Comparison of ENCODE assay signal across 8 cellular contexts in genomic region chr5:54905942-54906537, GRCh38.
DNase-seq lines count a peak whose midpoint lies in the region; ATAC-seq and TF ChIP-seq lines count a peak whose summit lies in the region.

No MANE protein-coding gene starts in this region.

- DNase-seq in AG04449 (ENCODE audit: low read depth, low spot score) (no peak), OCI-M1 (lab: John Stamatoyannopoulos, UW) (peak; percentile 79), fibroblast of pulmonary artery (ENCODE audit: low read depth) (peak; percentile 87), ovary (peak; percentile 21 to 69 (median 41)), uterus (peak; percentile 34 to 55)
- peak; percentile 67 for DNase-seq in activated T-cell treated with anti-CD3 and anti-CD28 coated beads, Interleukin-2, amount 50 U/mL, for 4 hours

- H3K27ac ChIP-seq in ovary (no peak overlapping the region), uterus (no peak overlapping the region)

- POLR2A ChIA-PET in AG04449 (lab: Yijun Ruan, JAX) = interaction anchor here (2.6 kb wide), 1 partner anchor 254 kb away, joined by 11 read pairs; the partner anchor contains the start of gene GPX8

- H3K36me3 ChIP-seq in ovary (no peaks in the 10 kb centered on the region), uterus (no peaks in the 10 kb centered on the region)

- no peak overlapping the region for H3K4me3 Mint-ChIP-seq in activated T-cell treated with anti-CD3 and anti-CD28 coated beads, Interleukin-2, amount 50 U/mL, for 4 hours

- CTCF ChIA-PET in AG04449 (lab: Yijun Ruan, JAX) = interaction anchor here (0.7 to 16.9 kb wide), 41 partner anchors 8 to 677 kb away, joined by 3 to 389 read pairs (median 4); partner anchors contain the start of genes ARL15, ESM1, GPX8 and SNX18

- peaks cover 3% of the 10 kb centered on the region for H3K4me1 ChIP-seq in ovary (ENCODE audit: insufficient read depth)
- no peaks in the 10 kb centered on the region for H3K4me1 ChIP-seq in uterus

- TF ChIP-seq EP300 in ovary (IDR thresholded peaks at IDR 0.05) = no peak

- no peaks in the 10 kb centered on the region for H3K27me3 ChIP-seq in ovary
- H3K27me3 ChIP-seq in uterus = no peaks in the 10 kb centered on the region

- intact Hi-C loops in ovary (cut with DNase I) (loop anchor here in 2 of 4 donors (10.0 kb wide), 2 partner anchors 229 to 239 kb away; no protein-coding TSS in a partner anchor), uterus (cut with DNase I; ENCODE audit: low total_unique reads) (no loop called here)

- no peaks in the 10 kb centered on the region for H3K9me3 Mint-ChIP-seq in activated T-cell treated with anti-CD3 and anti-CD28 coated beads, Interleukin-2, amount 50 U/mL, for 4 hours

- peaks cover 10% of the 10 kb centered on the region for H3K4me1 Mint-ChIP-seq in activated T-cell treated with anti-CD3 and anti-CD28 coated beads, Interleukin-2, amount 50 U/mL, for 4 hours (ENCODE audit: low read depth)

- TF ChIP-seq CTCF in AG04449 (IDR thresholded peaks at IDR 0.05; ENCODE audit: insufficient read depth, low read length, missing control alignments) (peak; percentile 54), GM12873 (IDR thresholded peaks at IDR 0.05; ENCODE audit: insufficient read depth, low read depth, low read length, missing control alignments) (peak; percentile 60), fibroblast of pulmonary artery (IDR thresholded peaks at IDR 0.05; ENCODE audit: low read length, missing control alignments) (peak; percentile 73), ovary (IDR thresholded peaks at IDR 0.05) (peak in 1 of 3 donors; percentile 22), uterus (IDR thresholded peaks at IDR 0.05) (peak in 3 of 4 experiments; percentile 33 to 44 (median 44))

- H3K27me3 Mint-ChIP-seq in activated T-cell treated with anti-CD3 and anti-CD28 coated beads, Interleukin-2, amount 50 U/mL, for 4 hours (ENCODE audit: low read depth) = peaks cover 15% of the 10 kb centered on the region

- no peak for ATAC-seq in activated T-cell treated with anti-CD3 and anti-CD28 coated beads, Interleukin-2, amount 50 U/mL, for 4 hours
- no peak for ATAC-seq in GM18873 (IDR thresholded peaks at IDR 0.05; ENCODE audit: low FRiP score, unreplicated experiment)

- 3 to 11% (median 7%) methylated on average over 3 of the region's 3 CpGs for WGBS in ovary, 3 donors

- H3K9me3 ChIP-seq in ovary (no peaks in the 10 kb centered on the region), uterus (no peaks in the 10 kb centered on the region)

- H3K36me3 Mint-ChIP-seq in activated T-cell treated with anti-CD3 and anti-CD28 coated beads, Interleukin-2, amount 50 U/mL, for 4 hours (ENCODE audit: insufficient read depth) = no peaks in the 10 kb centered on the region

- no peak for TF ChIP-seq POLR2A in ovary (IDR thresholded peaks at IDR 0.05)
- TF ChIP-seq POLR2A in uterus (IDR thresholded peaks at IDR 0.05) = no peak

- H3K4me3 ChIP-seq in AG04449 (ENCODE audit: low read depth, low read length) (no peak overlapping the region), fibroblast of pulmonary artery (replicated peaks; ENCODE audit: low read depth, low read length) (no peak overlapping the region), ovary (no peak overlapping the region), uterus (no peak overlapping the region)
